1 cellular context compared by ENCODE assay signal in the genomic region with DNA sequence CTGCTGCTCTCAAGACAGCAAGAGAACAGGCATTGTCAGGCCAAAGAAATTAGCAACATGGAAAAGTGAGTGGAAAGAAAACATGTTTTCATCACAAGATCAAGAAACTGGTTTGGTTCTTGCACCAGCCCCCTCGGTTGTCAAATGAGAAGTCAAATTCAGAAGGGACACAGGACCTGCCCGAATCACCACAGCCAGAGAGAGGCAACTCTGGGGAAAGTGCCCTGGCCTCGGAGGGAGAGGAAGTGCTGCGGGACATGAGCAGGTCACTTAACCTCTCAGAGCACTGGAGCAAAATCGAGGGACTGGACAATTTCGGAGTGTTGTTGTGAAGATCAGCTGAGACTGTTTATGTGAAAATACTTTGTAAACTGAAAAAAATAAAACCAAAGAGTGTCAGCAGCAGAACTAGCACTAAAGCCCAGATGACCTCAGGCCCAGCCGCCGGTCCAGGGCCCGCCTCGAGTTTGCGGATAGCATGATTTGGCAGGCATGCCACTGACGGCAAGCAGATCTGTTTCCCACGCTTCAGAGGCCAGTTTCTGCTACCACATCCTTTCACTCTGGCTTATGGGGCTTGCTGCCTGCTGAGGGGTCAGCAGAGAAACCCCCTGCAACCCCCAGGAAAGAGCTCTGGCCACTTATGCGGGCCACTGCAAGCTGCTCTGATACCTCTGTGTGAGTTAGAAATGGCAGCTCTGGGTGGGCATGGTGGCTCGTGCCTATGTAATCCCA.
TF ChIP-seq lines count a peak whose summit lies in the region.

No MANE protein-coding gene starts in this region.

TF ChIP-seq in GM23338, 12 proteins besides CTCF, POLR2A, EP300 and RAD21 (continued from another document):
- TF ChIP-seq ZNF462 (CRISPR knock-in tag; IDR thresholded peaks at IDR 0.05) (no peak), JUNB (IDR thresholded peaks at IDR 0.05; ENCODE audit: unreplicated experiment) (no peak), ZNF331 (CRISPR knock-in tag; IDR thresholded peaks at IDR 0.05; ENCODE audit: low read depth) (no peak), ETS1 (IDR thresholded peaks at IDR 0.05) (no peak), ZNF114 (CRISPR knock-in tag; IDR thresholded peaks at IDR 0.05) (no peak), POLR2AphosphoS5 (IDR thresholded peaks at IDR 0.05; ENCODE audit: low read depth) (no peak)
